In the genomic region with DNA sequence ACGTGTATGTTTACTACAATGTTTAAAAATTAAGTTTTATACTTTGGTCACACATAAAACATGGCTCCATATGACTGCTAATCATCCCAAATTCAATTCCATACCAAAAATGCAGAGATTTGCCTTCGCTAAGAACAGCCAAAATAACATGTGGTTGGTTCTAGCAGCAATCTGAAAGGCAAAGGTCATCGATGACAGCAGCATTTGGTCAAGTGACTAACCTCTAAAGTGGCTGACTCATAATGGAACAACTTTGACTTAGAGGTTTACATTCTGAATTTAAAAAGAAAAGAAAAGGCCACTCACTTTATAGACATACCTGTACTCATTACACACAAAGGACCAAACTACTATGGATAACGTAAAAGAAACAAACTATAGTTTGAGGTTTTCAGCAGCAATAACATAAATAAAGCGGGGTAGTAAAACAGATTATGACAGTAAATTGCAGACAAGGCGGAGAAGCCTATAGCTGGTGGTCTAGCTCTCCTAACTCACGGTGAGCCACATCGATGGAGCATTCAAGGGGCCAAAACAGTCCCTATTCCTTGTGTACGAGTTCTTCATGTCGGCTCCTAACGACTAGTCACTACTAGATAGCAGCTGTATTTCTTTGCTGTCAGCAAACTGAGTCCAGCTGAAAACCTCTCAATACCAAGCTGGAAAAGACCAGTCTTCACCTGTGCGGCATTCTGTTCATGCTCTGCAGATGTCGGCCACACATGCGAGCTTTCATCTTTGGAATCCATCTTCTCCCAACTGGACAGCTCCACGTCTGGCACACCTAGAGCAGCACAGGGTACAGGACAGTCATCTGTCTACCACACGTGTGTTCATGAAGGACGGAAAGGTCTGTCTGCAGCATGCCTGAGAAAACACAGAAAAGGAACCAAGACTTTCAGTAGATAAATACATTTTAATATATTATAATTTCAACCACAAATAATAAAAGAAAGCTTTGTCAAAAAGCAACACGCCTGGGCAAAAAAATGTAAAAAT, we compare ENCODE assay signal across 1 cellular context.
TF ChIP-seq lines count a peak whose summit lies in the region.

No MANE protein-coding gene starts in this region.

TF ChIP-seq in K562, 482 proteins besides CTCF, POLR2A, EP300 and RAD21 (continued from another document and continues in another):
- TF ChIP-seq, protein P1, sequence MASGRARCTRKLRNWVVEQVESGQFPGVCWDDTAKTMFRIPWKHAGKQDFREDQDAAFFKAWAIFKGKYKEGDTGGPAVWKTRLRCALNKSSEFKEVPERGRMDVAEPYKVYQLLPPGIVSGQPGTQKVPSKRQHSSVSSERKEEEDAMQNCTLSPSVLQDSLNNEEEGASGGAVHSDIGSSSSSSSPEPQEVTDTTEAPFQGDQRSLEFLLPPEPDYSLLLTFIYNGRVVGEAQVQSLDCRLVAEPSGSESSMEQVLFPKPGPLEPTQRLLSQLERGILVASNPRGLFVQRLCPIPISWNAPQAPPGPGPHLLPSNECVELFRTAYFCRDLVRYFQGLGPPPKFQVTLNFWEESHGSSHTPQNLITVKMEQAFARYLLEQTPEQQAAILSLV (tag; IDR thresholded peaks at IDR 0.05), result no peak
- TF ChIP-seq HNRNPL (IDR thresholded peaks at IDR 0.05; ENCODE audit: low read depth, low read length) (no peak), STAT5B (CRISPR knock-in tag; IDR thresholded peaks at IDR 0.05) (no peak), ZNF778 (CRISPR knock-in tag; IDR thresholded peaks at IDR 0.05) (no peak), ZNF584 (CRISPR knock-in tag; IDR thresholded peaks at IDR 0.05; ENCODE audit: low read depth) (no peak), HBP1 (CRISPR knock-in tag; IDR thresholded peaks at IDR 0.05) (no peak), ETS2 (tag; IDR thresholded peaks at IDR 0.05; ENCODE audit: borderline replicate concordance, poor library complexity, severe bottlenecking) (no peak), RUNX1 (IDR thresholded peaks at IDR 0.05; ENCODE audit: low read depth) (no peak), CBFB (CRISPR knock-in tag; IDR thresholded peaks at IDR 0.05) (no peak), ZNF644 (tag; IDR thresholded peaks at IDR 0.05; ENCODE audit: low read depth) (no peak), CREB3 (tag; conservative IDR thresholded peaks at IDR 0.05; ENCODE audit: low read depth) (no peak), TRIM24 (IDR thresholded peaks at IDR 0.05) (no peak), KAT7 (CRISPR knock-in tag; IDR thresholded peaks at IDR 0.05; ENCODE audit: borderline replicate concordance) (no peak), ZNF280A (IDR thresholded peaks at IDR 0.05; ENCODE audit: low read depth, partially characterized antibody) (no peak), SNRNP70 (optimal IDR thresholded peaks at IDR 0.05; ENCODE audit: low read depth, low read length) (no peak), RBM22 (IDR thresholded peaks at IDR 0.05; ENCODE audit: low read depth, low read length, poor library complexity, severe bottlenecking) (no peak), ZC3H11A (IDR thresholded peaks at IDR 0.05; ENCODE audit: low read depth, low read length) (no peak), HMBOX1 (IDR thresholded peaks at IDR 0.05) (peak; percentile 59; the same call in 1 of the 2 replicates), ZNF197 (CRISPR knock-in tag; IDR thresholded peaks at IDR 0.05; ENCODE audit: low read depth) (no peak), ZNF764 (CRISPR knock-in tag; IDR thresholded peaks at IDR 0.05; ENCODE audit: low read depth) (no peak), CHCHD3 (CRISPR knock-in tag; IDR thresholded peaks at IDR 0.05) (no peak), ILK (tag; IDR thresholded peaks at IDR 0.05; ENCODE audit: borderline replicate concordance, low read depth) (no peak), ZBTB17 (CRISPR knock-in tag; IDR thresholded peaks at IDR 0.05) (no peak), ZNF436 (CRISPR knock-in tag; IDR thresholded peaks at IDR 0.05) (no peak), BHLHE40 (IDR thresholded peaks at IDR 0.05; ENCODE audit: low read length) (peak; percentile 67; the same call in 1 of the 2 replicates), ILF3 (IDR thresholded peaks at IDR 0.05; ENCODE audit: borderline replicate concordance) (no peak), JUND (IDR thresholded peaks at IDR 0.05; ENCODE audit: borderline replicate concordance, low read depth, low read length) (peak; percentile 77), JUND (tag; IDR thresholded peaks at IDR 0.05; ENCODE audit: borderline replicate concordance, low read depth, low read length) (peak; percentile 34; the same call in 1 of the 3 replicates), ZNF263 (CRISPR knock-in tag; IDR thresholded peaks at IDR 0.05; ENCODE audit: borderline replicate concordance) (no peak), GTF2F1 (IDR thresholded peaks at IDR 0.05; ENCODE audit: low read depth, low read length) (no peak), RCOR1 (IDR thresholded peaks at IDR 0.05; ENCODE audit: borderline replicate concordance in 1 of 2, low read depth in 2 of 2, low read length in 2 of 2) (peak; percentile 39 to 86; a peak in 3 of 4 replicates), ZNF511 (CRISPR knock-in tag; IDR thresholded peaks at IDR 0.05) (no peak), GABPA (tag; conservative IDR thresholded peaks at IDR 0.05; ENCODE audit: low read depth) (no peak), NELFE (IDR thresholded peaks at IDR 0.05; ENCODE audit: insufficient read depth, insufficient read length) (no peak), E2F3 (CRISPR knock-in tag; IDR thresholded peaks at IDR 0.05) (no peak), ZNF583 (CRISPR knock-in tag; IDR thresholded peaks at IDR 0.05) (no peak), CAMTA2 (CRISPR knock-in tag; conservative IDR thresholded peaks at IDR 0.05) (no peak)
- TF ChIP-seq, protein P2, sequence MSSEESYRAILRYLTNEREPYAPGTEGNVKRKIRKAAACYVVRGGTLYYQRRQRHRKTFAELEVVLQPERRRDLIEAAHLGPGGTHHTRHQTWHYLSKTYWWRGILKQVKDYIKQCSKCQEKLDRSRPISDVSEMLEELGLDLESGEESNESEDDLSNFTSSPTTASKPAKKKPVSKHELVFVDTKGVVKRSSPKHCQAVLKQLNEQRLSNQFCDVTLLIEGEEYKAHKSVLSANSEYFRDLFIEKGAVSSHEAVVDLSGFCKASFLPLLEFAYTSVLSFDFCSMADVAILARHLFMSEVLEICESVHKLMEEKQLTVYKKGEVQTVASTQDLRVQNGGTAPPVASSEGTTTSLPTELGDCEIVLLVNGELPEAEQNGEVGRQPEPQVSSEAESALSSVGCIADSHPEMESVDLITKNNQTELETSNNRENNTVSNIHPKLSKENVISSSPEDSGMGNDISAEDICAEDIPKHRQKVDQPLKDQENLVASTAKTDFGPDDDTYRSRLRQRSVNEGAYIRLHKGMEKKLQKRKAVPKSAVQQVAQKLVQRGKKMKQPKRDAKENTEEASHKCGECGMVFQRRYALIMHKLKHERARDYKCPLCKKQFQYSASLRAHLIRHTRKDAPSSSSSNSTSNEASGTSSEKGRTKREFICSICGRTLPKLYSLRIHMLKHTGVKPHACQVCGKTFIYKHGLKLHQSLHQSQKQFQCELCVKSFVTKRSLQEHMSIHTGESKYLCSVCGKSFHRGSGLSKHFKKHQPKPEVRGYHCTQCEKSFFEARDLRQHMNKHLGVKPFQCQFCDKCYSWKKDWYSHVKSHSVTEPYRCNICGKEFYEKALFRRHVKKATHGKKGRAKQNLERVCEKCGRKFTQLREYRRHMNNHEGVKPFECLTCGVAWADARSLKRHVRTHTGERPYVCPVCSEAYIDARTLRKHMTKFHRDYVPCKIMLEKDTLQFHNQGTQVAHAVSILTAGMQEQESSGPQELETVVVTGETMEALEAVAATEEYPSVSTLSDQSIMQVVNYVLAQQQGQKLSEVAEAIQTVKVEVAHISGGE (CRISPR knock-in tag; IDR thresholded peaks at IDR 0.05), result no peak
- TF ChIP-seq, protein P3, sequence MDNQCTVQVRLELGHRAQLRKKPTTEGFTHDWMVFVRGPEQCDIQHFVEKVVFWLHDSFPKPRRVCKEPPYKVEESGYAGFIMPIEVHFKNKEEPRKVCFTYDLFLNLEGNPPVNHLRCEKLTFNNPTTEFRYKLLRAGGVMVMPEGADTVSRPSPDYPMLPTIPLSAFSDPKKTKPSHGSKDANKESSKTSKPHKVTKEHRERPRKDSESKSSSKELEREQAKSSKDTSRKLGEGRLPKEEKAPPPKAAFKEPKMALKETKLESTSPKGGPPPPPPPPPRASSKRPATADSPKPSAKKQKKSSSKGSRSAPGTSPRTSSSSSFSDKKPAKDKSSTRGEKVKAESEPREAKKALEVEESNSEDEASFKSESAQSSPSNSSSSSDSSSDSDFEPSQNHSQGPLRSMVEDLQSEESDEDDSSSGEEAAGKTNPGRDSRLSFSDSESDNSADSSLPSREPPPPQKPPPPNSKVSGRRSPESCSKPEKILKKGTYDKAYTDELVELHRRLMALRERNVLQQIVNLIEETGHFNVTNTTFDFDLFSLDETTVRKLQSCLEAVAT (IDR thresholded peaks at IDR 0.05), result no peak
- TF ChIP-seq, protein P4, sequence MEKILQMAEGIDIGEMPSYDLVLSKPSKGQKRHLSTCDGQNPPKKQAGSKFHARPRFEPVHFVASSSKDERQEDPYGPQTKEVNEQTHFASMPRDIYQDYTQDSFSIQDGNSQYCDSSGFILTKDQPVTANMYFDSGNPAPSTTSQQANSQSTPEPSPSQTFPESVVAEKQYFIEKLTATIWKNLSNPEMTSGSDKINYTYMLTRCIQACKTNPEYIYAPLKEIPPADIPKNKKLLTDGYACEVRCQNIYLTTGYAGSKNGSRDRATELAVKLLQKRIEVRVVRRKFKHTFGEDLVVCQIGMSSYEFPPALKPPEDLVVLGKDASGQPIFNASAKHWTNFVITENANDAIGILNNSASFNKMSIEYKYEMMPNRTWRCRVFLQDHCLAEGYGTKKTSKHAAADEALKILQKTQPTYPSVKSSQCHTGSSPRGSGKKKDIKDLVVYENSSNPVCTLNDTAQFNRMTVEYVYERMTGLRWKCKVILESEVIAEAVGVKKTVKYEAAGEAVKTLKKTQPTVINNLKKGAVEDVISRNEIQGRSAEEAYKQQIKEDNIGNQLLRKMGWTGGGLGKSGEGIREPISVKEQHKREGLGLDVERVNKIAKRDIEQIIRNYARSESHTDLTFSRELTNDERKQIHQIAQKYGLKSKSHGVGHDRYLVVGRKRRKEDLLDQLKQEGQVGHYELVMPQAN (IDR thresholded peaks at IDR 0.05; ENCODE audit: borderline replicate concordance), result no peak
- TF ChIP-seq, protein P5, sequence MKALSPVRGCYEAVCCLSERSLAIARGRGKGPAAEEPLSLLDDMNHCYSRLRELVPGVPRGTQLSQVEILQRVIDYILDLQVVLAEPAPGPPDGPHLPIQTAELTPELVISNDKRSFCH (CRISPR knock-in tag; IDR thresholded peaks at IDR 0.05), result no peak
- TF ChIP-seq, protein P5 (tag; IDR thresholded peaks at IDR 0.05), result 0 out of 2 replicates have a peak, but pooled peaks have one; percentile 21
